ENCODE assay signal across 10 cellular contexts in genomic region chr4:70925899-70926635, GRCh38. TPM values are rescaled to one million over a fixed set of nuclear protein-coding genes. Genes with fewer than 3 reads are reported as not detected.
DNase-seq lines count a peak whose midpoint lies in the region; ATAC-seq, FAIRE-seq and TF ChIP-seq lines count a peak whose summit lies in the region.
"Had no signal": no experiment of that assay in that cellular context is flagged by ENCODE, and none has a peak within 500 bp of the region (broad histone marks: within the 10 kb centered on the region; RNA-seq: fewer than 3 reads in every experiment).

No MANE protein-coding gene starts in this region.

- WGBS in gastroesophageal sphincter (ENCODE audit: low coverage in 1 of 2), 2 donors, result 57 to 59% methylated on average over 4 to 6 of the region's 6 CpGs

- H3K27ac ChIP-seq in BLaER1 (no peak overlapping the region), SU-DHL-6 (ENCODE audit: low read depth, low read length) (peak overlapping the region; percentile 89), gastroesophageal sphincter (no peak overlapping the region)

- no peak for TF ChIP-seq POLR2A in gastroesophageal sphincter (IDR thresholded peaks at IDR 0.05)

- H3K79me2 ChIP-seq in SU-DHL-6 (ENCODE audit: insufficient read depth, low read length), result peaks cover 24% of the 10 kb centered on the region

- TF ChIP-seq EP300 in gastroesophageal sphincter (IDR thresholded peaks at IDR 0.05), result no peak

- ATAC-seq in GM19023 (IDR thresholded peaks at IDR 0.05; ENCODE audit: unreplicated experiment), result peak; percentile 65
- peak; percentile 76 for ATAC-seq in HG02884 (IDR thresholded peaks at IDR 0.05; ENCODE audit: unreplicated experiment)
- ATAC-seq in gastroesophageal sphincter, result no peak

- peaks cover 19% of the 10 kb centered on the region; the same call in 1 of the 2 replicates for H3K36me3 ChIP-seq in BLaER1
- H3K36me3 ChIP-seq in SU-DHL-6 (ENCODE audit: low read length), result no peaks in the 10 kb centered on the region
- H3K36me3 ChIP-seq in gastroesophageal sphincter, result no peaks in the 10 kb centered on the region

- H3K9me2 ChIP-seq in SU-DHL-6 (replicated peaks; ENCODE audit: insufficient read depth, low read length), result no peaks in the 10 kb centered on the region

- no peak for DNase-seq in D721Med (ENCODE audit: insufficient read length, low spot score)
- DNase-seq in HCEC 1CT, result no peak
- no peak for DNase-seq in NCI-H2227 treated with DMSO at 0.1 percent for 48 hours (lab: John Stamatoyannopoulos, UW)
- DNase-seq: CD4-positive, alpha-beta memory T cell had no signal

- H2AFZ ChIP-seq in SU-DHL-6 (ENCODE audit: low read depth, low read length, severe bottlenecking), result no peak overlapping the region

- H3K9ac ChIP-seq in BLaER1 (no peak overlapping the region), SU-DHL-6 (ENCODE audit: low read length) (peak overlapping the region; percentile 38)

- peaks cover 7% of the 10 kb centered on the region for H3K9me3 ChIP-seq in BLaER1
- H3K9me3 ChIP-seq in SU-DHL-6 (ENCODE audit: insufficient read depth, low read length), result no peaks in the 10 kb centered on the region
- no peaks in the 10 kb centered on the region for H3K9me3 ChIP-seq in gastroesophageal sphincter

- TF ChIP-seq CTCF in SU-DHL-6 (IDR thresholded peaks at IDR 0.05; ENCODE audit: insufficient read depth, low read length, poor library complexity, severe bottlenecking) (no peak), D721Med (IDR thresholded peaks at IDR 0.05; ENCODE audit: insufficient read depth, missing control alignments) (no peak), gastroesophageal sphincter (IDR thresholded peaks at IDR 0.05) (no peak)

- no peak overlapping the region for H3K4me3 ChIP-seq in BLaER1
- no peak overlapping the region for H3K4me3 ChIP-seq in SU-DHL-6 (ENCODE audit: insufficient read depth, low read length, poor library complexity, severe bottlenecking)
- H3K4me3 ChIP-seq in gastroesophageal sphincter, result no peak overlapping the region
- H3K4me3 ChIP-seq: K562 had no signal

- H4K20me1 ChIP-seq in BLaER1 (peaks cover 85% of the 10 kb centered on the region), SU-DHL-6 (ENCODE audit: low read depth, low read length) (no peaks in the 10 kb centered on the region)

- H3K4me1 ChIP-seq in BLaER1, result peaks cover 28% of the 10 kb centered on the region
- H3K4me1 ChIP-seq in gastroesophageal sphincter, result peaks cover 0 to 54% (median 0%) of the 10 kb centered on the region in 3 donors

- FAIRE-seq in D721Med (lab: Jason Lieb, UNC), result no peak
- FAIRE-seq: K562 had no signal

- H3K4me2 ChIP-seq in BLaER1 (peak overlapping the region; percentile 60), SU-DHL-6 (ENCODE audit: low read depth, low read length, poor library complexity, severe bottlenecking) (peak overlapping the region; percentile 59)

- H3K27me3 ChIP-seq in BLaER1 (no peaks in the 10 kb centered on the region), SU-DHL-6 (ENCODE audit: low read length) (no peaks in the 10 kb centered on the region), gastroesophageal sphincter (no peaks in the 10 kb centered on the region)

- peaks cover 41% of the 10 kb centered on the region for H3F3A ChIP-seq in SU-DHL-6 (ENCODE audit: insufficient read depth)

RNA-seq across cellular contexts. Expression of gene MOB1B, which starts 23.9 kb away (rescaled TPM):
- total RNA-seq in gastroesophageal sphincter, result 10 to 100 TPM; 19.6 to 31.5 (median 26.2) TPM
